10 cellular contexts compared by ENCODE assay signal in genomic region chr9:131421691-131422090, GRCh38. TPM values are rescaled to one million over a fixed set of nuclear protein-coding genes. Genes with fewer than 3 reads are reported as not detected.
DNase-seq lines count a peak whose midpoint lies in the region; FAIRE-seq and TF ChIP-seq lines count a peak whose summit lies in the region.
"Had no signal": no experiment of that assay in that cellular context is flagged by ENCODE, and none has a peak within 500 bp of the region (broad histone marks: within the 10 kb centered on the region; RNA-seq: fewer than 3 reads in every experiment).

No MANE protein-coding gene starts in this region.

- 87 to 96% methylated on average over 5 to 6 of the region's 8 CpGs for WGBS in mesodermal cell (ENCODE audit: insufficient coverage in 2 of 2), 2 experiments

- no peaks in the 10 kb centered on the region for H3K27me3 Mint-ChIP-seq in activated naive CD4-positive, alpha-beta T cell treated with anti-CD3 and anti-CD28 coated beads, Interleukin-2, amount 10 ng/mL, durations not matched to agents 7 days and 5 days

- H3K4me1 Mint-ChIP-seq in activated naive CD4-positive, alpha-beta T cell treated with anti-CD3 and anti-CD28 coated beads, Interleukin-2, amount 10 ng/mL, durations not matched to agents 7 days and 5 days = peaks cover 67% of the 10 kb centered on the region

- no peaks in the 10 kb centered on the region for H3K9me3 ChIP-seq in mesodermal cell (ENCODE audit: control insufficient read depth, low read length)

- H3K36me3 ChIP-seq in bronchial epithelial cell (ENCODE audit: control insufficient read depth, insufficient read depth, low read length) = peaks cover 6% of the 10 kb centered on the region
- H3K36me3 ChIP-seq in mesodermal cell (ENCODE audit: control insufficient read depth, insufficient read depth, low read length) = peaks cover 56% of the 10 kb centered on the region

- no peak for DNase-seq in activated naive CD4-positive, alpha-beta T cell treated with anti-CD3 and anti-CD28 coated beads, Interleukin-2, amount 10 ng/mL, durations not matched to agents 7 days and 5 days
- no peak for DNase-seq in activated naive CD4-positive, alpha-beta T cell (lab: John Stamatoyannopoulos, UW)
- no peak for DNase-seq in bronchial epithelial cell (ENCODE audit: low read depth)
- DNase-seq in substantia nigra (lab: John Stamatoyannopoulos, UW) = peak in 1 of 49 donors; percentile 12
- DNase-seq in erythroblast (lab: John Stamatoyannopoulos, UW) = no peak
- DNase-seq in NCI-H1417 (lab: John Stamatoyannopoulos, UW) = no peak
- no peak for DNase-seq in anterior cingulate cortex (lab: John Stamatoyannopoulos, UW)
- DNase-seq: NCI-H774 had no signal

- H3K9me3 Mint-ChIP-seq in activated naive CD4-positive, alpha-beta T cell treated with anti-CD3 and anti-CD28 coated beads, Interleukin-2, amount 10 ng/mL, durations not matched to agents 7 days and 5 days = no peaks in the 10 kb centered on the region

- H3K27ac Mint-ChIP-seq in activated naive CD4-positive, alpha-beta T cell treated with anti-CD3 and anti-CD28 coated beads, Interleukin-2, amount 10 ng/mL, durations not matched to agents 7 days and 5 days = peak overlapping the region; percentile 69

- no peak overlapping the region for H3K4me3 Mint-ChIP-seq in activated naive CD4-positive, alpha-beta T cell treated with anti-CD3 and anti-CD28 coated beads, Interleukin-2, amount 10 ng/mL, durations not matched to agents 7 days and 5 days

- H3K4me1 ChIP-seq in mesodermal cell (ENCODE audit: control insufficient read depth, insufficient read depth, low read length, poor library complexity, severe bottlenecking) = peaks cover 60% of the 10 kb centered on the region

- no peak for TF ChIP-seq CTCF in bronchial epithelial cell (IDR thresholded peaks at IDR 0.05; ENCODE audit: insufficient read depth, low read length, severe bottlenecking)

- no peaks in the 10 kb centered on the region for H3K27me3 ChIP-seq in bronchial epithelial cell (ENCODE audit: control insufficient read depth, insufficient read depth, low read length)

- no peak for TF ChIP-seq POLR2A in erythroblast (IDR thresholded peaks at IDR 0.05; ENCODE audit: low read length)

- H3K4me3 ChIP-seq in bronchial epithelial cell (ENCODE audit: low read depth, low read length) (no peak overlapping the region), mesodermal cell (ENCODE audit: extremely low read depth, insufficient read depth, low read length, poor library complexity, severe bottlenecking) (no peak overlapping the region)

- H3K36me3 Mint-ChIP-seq in activated naive CD4-positive, alpha-beta T cell treated with anti-CD3 and anti-CD28 coated beads, Interleukin-2, amount 10 ng/mL, durations not matched to agents 7 days and 5 days = peaks cover 57% of the 10 kb centered on the region

- FAIRE-seq in bronchial epithelial cell (lab: Jason Lieb, UNC) = peak; percentile 28
- FAIRE-seq: GM18507 had no signal

- peak overlapping the region; percentile 49 for H3K27ac ChIP-seq in mesodermal cell (ENCODE audit: low read depth, low read length, severe bottlenecking)
- peak overlapping the region; percentile 6 for H3K27ac ChIP-seq in substantia nigra (ENCODE audit: low read depth, low read length, poor library complexity, severe bottlenecking)

- CTCF ChIA-PET in activated naive CD4-positive, alpha-beta T cell treated with anti-CD3 and anti-CD28 coated beads, Interleukin-2, amount 10 ng/mL, durations not matched to agents 7 days and 5 days (lab: Charles Lee) = interaction anchor here (1.0 kb wide), 1 partner anchor 17 kb away, joined by 3 read pairs; no protein-coding TSS in a partner anchor

RNA-seq across cellular contexts. Expression of gene PRRC2B, which starts 27.8 kb away (rescaled TPM):
- total RNA-seq in bronchial epithelial cell = 20.0 and 33.3 TPM in 2 replicates
- 146 TPM for polyA plus RNA-seq in mesodermal cell (2013, experiment 1 of 2)
- polyA plus RNA-seq in mesodermal cell (2013, experiment 2 of 2) = 117 TPM
